In the genomic region with DNA sequence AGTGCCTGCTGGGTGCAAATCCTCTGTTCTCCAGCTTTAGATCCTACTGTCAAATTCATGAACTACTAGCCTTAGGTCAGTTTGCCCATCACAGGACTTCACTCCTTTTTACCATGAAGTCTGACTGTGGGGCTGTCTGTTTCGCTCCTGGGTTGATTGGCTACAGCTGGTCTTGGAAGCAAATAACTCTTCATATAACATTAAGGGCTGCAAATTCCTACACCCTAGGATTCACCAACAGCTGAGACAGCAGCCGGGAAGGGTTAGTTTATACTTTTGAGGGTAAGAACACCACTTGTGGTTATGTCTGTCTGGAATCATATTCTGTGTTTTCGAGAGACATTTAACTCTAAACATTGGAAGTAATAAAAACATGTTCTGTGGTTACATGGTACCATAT, we compare ENCODE assay signal across 19 cellular contexts. TPM values are rescaled to one million over a fixed set of nuclear protein-coding genes. Genes with fewer than 3 reads are reported as not detected.
A peak's percentile ranks its signal among the peaks of the same experiment; 100 is the strongest.
DNase-seq lines count a peak whose midpoint lies in the region; ATAC-seq and TF ChIP-seq lines count a peak whose summit lies in the region.
"Had no signal": no experiment of that assay in that cellular context is flagged by ENCODE, and none has a peak within 500 bp of the region (broad histone marks: within the 10 kb centered on the region; RNA-seq: fewer than 3 reads in every experiment).

No MANE protein-coding gene starts in this region.

- H3K27ac Mint-ChIP-seq in nephron = peak overlapping the region; percentile 91 to 98 (median 95)
- H3K27ac Mint-ChIP-seq: CD8-positive, alpha-beta T cell had no signal

- TF ChIP-seq EP300 in SK-N-SH (IDR thresholded peaks at IDR 0.05; ENCODE audit: borderline replicate concordance in 1 of 2, low read depth in 1 of 2, low read length in 1 of 2) = no peak
- no peak for TF ChIP-seq EP300 in esophagus muscularis mucosa (IDR thresholded peaks at IDR 0.05)

- H3K36me3 ChIP-seq in A673 (ENCODE audit: insufficient read depth, low read length, poor library complexity, severe bottlenecking) = no peaks in the 10 kb centered on the region
- H3K36me3 ChIP-seq in SK-N-SH (replicated peaks in 1 of 2; ENCODE audit: control insufficient read depth in 1 of 2, insufficient read depth in 2 of 2, low read length in 1 of 2) = no peaks in the 10 kb centered on the region
- H3K36me3 ChIP-seq in esophagus muscularis mucosa = peaks cover 0 to 3% (median 0%) of the 10 kb centered on the region in 4 donors
- no peaks in the 10 kb centered on the region for H3K36me3 ChIP-seq in left lung
- H3K36me3 ChIP-seq: BLaER1 had no signal

- H3K36me3 Mint-ChIP-seq in nephron (ENCODE audit: low read depth) = peaks cover 37% of the 10 kb centered on the region
- H3K36me3 Mint-ChIP-seq: CD8-positive, alpha-beta T cell had no signal

- POLR2A ChIA-PET in A673 (lab: Charles Lee; ENCODE audit: low non-redundant PET) (no interaction called here), SK-N-SH (lab: Yijun Ruan, JAX) (no interaction called here)

- CTCF ChIA-PET in A673 (lab: Charles Lee) = no interaction called here
- CTCF ChIA-PET in SK-N-SH (lab: Yijun Ruan, JAX) = no interaction called here

- H3K4me1 ChIP-seq in A673 (ENCODE audit: insufficient read depth, low read length, poor library complexity, severe bottlenecking) (peaks cover 15% of the 10 kb centered on the region), SK-N-SH (ENCODE audit: control insufficient read depth in 1 of 2, insufficient read depth in 2 of 2, low read depth in 1 of 2, low read length in 1 of 2) (peaks cover 0 to 2% of the 10 kb centered on the region in 2 experiments; a peak in 3 of 4 replicates), esophagus muscularis mucosa (no peaks in the 10 kb centered on the region), left lung (no peaks in the 10 kb centered on the region)
- H3K4me1 ChIP-seq: BLaER1 had no signal

- H3K27me3 ChIP-seq in A673 (replicated peaks; ENCODE audit: insufficient read depth, low read depth, low read length, poor library complexity) (no peaks in the 10 kb centered on the region), SK-N-SH (ENCODE audit: insufficient read depth) (no peaks in the 10 kb centered on the region), esophagus muscularis mucosa (no peaks in the 10 kb centered on the region), left lung (no peaks in the 10 kb centered on the region)
- H3K27me3 ChIP-seq: BLaER1 had no signal

- no peaks in the 10 kb centered on the region for H3K9me2 ChIP-seq in SK-N-SH

- peaks cover 51% of the 10 kb centered on the region for H3K4me1 Mint-ChIP-seq in nephron

- BruUV-seq in A673 (replicated peaks; lab: Mats Ljungman, UMichigan) = no TSS peak

- WGBS in SK-N-SH (ENCODE audit: low lambda C conversion rate) = 46% methylated on average over 3 of the region's 3 CpGs
- 72% methylated on average over 3 of the region's 3 CpGs for WGBS in esophagus muscularis mucosa

- no peak for TF ChIP-seq POLR2A in esophagus muscularis mucosa (IDR thresholded peaks at IDR 0.05; ENCODE audit: low read depth)

- TF ChIP-seq CTCF in A673 (conservative IDR thresholded peaks at IDR 0.05; ENCODE audit: low read depth, low read length) = no peak
- TF ChIP-seq CTCF in SK-N-SH (IDR thresholded peaks at IDR 0.05) = no peak
- TF ChIP-seq CTCF in esophagus muscularis mucosa (IDR thresholded peaks at IDR 0.05) = no peak
- TF ChIP-seq CTCF in nephron (IDR thresholded peaks at IDR 0.05; ENCODE audit: unreplicated experiment in 3 of 3) = no peak
- TF ChIP-seq CTCF in left lung (IDR thresholded peaks at IDR 0.05) = no peak

- peak overlapping the region in 2 of 3 experiments; percentile 40 to 57 for H3K4me3 Mint-ChIP-seq in nephron
- H3K4me3 Mint-ChIP-seq: CD8-positive, alpha-beta T cell had no signal

- peaks cover 13% of the 10 kb centered on the region for H3K9me3 Mint-ChIP-seq in nephron

- intact Hi-C loops in A673 (cut with micrococcal nuclease; ENCODE audit: unreplicated experiment) = no loop called here
- intact Hi-C loops in esophagus muscularis mucosa (cut with DNase I) = no loop called here
- intact Hi-C loops in left lung (cut with DNase I) = no loop called here

- no peak overlapping the region for H2AFZ ChIP-seq in SK-N-SH (ENCODE audit: low read depth)

- H3K27ac ChIP-seq in A673 (ENCODE audit: low read depth, low read length, poor library complexity, severe bottlenecking) (no peak overlapping the region), SK-N-SH (ENCODE audit: low read depth in 2 of 2, low read length in 1 of 2) (peak overlapping the region in 1 of 2 experiments; percentile 57; a peak in 3 of 4 replicates), esophagus muscularis mucosa (replicated peaks in 1 of 4) (no peak overlapping the region), left lung (no peak overlapping the region)
- H3K27ac ChIP-seq: BLaER1 had no signal

- DNase-seq in A673 (ENCODE audit: low spot score) (peak; percentile 17), SK-N-SH (no peak), esophagus muscularis mucosa (ENCODE audit: extremely low spot score) (peak; percentile 82), left lung (no peak), NCI-H2081 (lab: John Stamatoyannopoulos, UW) (no peak)
- no peak for DNase-seq in activated CD8-positive, alpha-beta memory T cell treated with anti-CD3 and anti-CD28 coated beads, Interleukin-2, amount 50 U/mL, for 48 hours
- DNase-seq in stimulated activated CD4-positive, alpha-beta T cell treated with anti-CD3 and anti-CD28 coated beads, Interleukin-2, amount 100 ng/mL, for 24 hours = no peak
- DNase-seq: 8988T; CD8-positive, alpha-beta T cell; DND-41; GF-D8; MV-4-11; NCI-H1436; NCI-H2029; NCI-H2171 treated with DMSO at 0.1 percent for 48 hours; NCI-H774 had no signal

- H3K4me3 ChIP-seq in A673 (ENCODE audit: low read depth, low read length, poor library complexity, severe bottlenecking) (no peak overlapping the region), SK-N-SH (ENCODE audit: low read depth in 2 of 2, low read length in 1 of 2) (no peak overlapping the region), esophagus muscularis mucosa (no peak overlapping the region), left lung (no peak overlapping the region)
- H3K4me3 ChIP-seq: BLaER1, K562 had no signal

- no peak overlapping the region for H3K9ac ChIP-seq in SK-N-SH
- H3K9ac ChIP-seq: BLaER1 had no signal

- H3F3A ChIP-seq in SK-N-SH (replicated peaks; ENCODE audit: insufficient read depth) = peaks cover 12% of the 10 kb centered on the region

- TF ChIP-seq RAD21 in SK-N-SH (IDR thresholded peaks at IDR 0.05; ENCODE audit: low read length) = no peak

- peaks cover 17% of the 10 kb centered on the region for H3K9me3 ChIP-seq in A673 (ENCODE audit: low read depth, low read length, poor library complexity, severe bottlenecking)
- H3K9me3 ChIP-seq in SK-N-SH = no peaks in the 10 kb centered on the region
- H3K9me3 ChIP-seq in esophagus muscularis mucosa = peaks cover 0 to 18% (median 14%) of the 10 kb centered on the region in 4 donors
- peaks cover 0 to 18% of the 10 kb centered on the region in 2 donors for H3K9me3 ChIP-seq in left lung

- H3K4me2 ChIP-seq in SK-N-SH = peak overlapping the region; percentile 36
- H3K4me2 ChIP-seq: BLaER1 had no signal

- H4K20me1 ChIP-seq in SK-N-SH (ENCODE audit: insufficient read depth) = no peaks in the 10 kb centered on the region
- H4K20me1 ChIP-seq: BLaER1 had no signal

- H3K79me2 ChIP-seq in SK-N-SH (ENCODE audit: insufficient read depth) = no peaks in the 10 kb centered on the region

- no peaks in the 10 kb centered on the region for H3K27me3 Mint-ChIP-seq in nephron (ENCODE audit: low read depth)

- no peak for ATAC-seq in left lung
- ATAC-seq: CD8-positive, alpha-beta T cell; K562 had no signal

TF ChIP-seq in SK-N-SH, 30 proteins besides CTCF, POLR2A, EP300 and RAD21:
- peak; percentile 28; the same call in 1 of the 2 replicates for TF ChIP-seq TCF12 (IDR thresholded peaks at IDR 0.05)
- TF ChIP-seq RFX5 (IDR thresholded peaks at IDR 0.05; ENCODE audit: low read length) = no peak
- TF ChIP-seq TAF1 (IDR thresholded peaks at IDR 0.05; ENCODE audit: borderline replicate concordance, low read depth, low read length) = no peak
- no peak for TF ChIP-seq MXI1 (IDR thresholded peaks at IDR 0.05; ENCODE audit: low read depth, low read length)
- TF ChIP-seq, protein P1, sequence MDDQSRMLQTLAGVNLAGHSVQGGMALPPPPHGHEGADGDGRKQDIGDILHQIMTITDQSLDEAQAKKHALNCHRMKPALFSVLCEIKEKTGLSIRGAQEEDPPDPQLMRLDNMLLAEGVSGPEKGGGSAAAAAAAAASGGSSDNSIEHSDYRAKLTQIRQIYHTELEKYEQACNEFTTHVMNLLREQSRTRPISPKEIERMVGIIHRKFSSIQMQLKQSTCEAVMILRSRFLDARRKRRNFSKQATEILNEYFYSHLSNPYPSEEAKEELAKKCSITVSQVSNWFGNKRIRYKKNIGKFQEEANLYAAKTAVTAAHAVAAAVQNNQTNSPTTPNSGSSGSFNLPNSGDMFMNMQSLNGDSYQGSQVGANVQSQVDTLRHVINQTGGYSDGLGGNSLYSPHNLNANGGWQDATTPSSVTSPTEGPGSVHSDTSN (IDR thresholded peaks at IDR 0.05) = 0 out of 2 replicates have a peak, but pooled peaks have one; percentile 8
- TF ChIP-seq, protein P2, sequence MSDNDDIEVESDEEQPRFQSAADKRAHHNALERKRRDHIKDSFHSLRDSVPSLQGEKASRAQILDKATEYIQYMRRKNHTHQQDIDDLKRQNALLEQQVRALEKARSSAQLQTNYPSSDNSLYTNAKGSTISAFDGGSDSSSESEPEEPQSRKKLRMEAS (IDR thresholded peaks at IDR 0.05; ENCODE audit: low read depth) = no peak
- TF ChIP-seq FOXJ3 (CRISPR knock-in tag; IDR thresholded peaks at IDR 0.05) = no peak
- TF ChIP-seq RXRA (IDR thresholded peaks at IDR 0.05; ENCODE audit: borderline replicate concordance, low read depth) = no peak

RNA-seq across cellular contexts. Expression of a gene that starts 55.9 kb away (rescaled TPM):
- 76.2 and 94.1 TPM in 2 replicates for total RNA-seq in A673 (2021)
- polyA plus RNA-seq in SK-N-SH (2012; rRNA removed) = 4.2 and 7.2 TPM in 2 replicates
- 4.4 and 5.3 TPM in 2 replicates for polyA plus RNA-seq in SK-N-SH (2012; cell fraction: cytosol; rRNA removed)
- polyA plus RNA-seq in SK-N-SH (2012; cell fraction: nucleus; rRNA removed) = 15.2 and 19.9 TPM in 2 replicates
- 10 to 100 TPM; 10.1 to 15.9 (median 12.5) TPM for total RNA-seq in esophagus muscularis mucosa
- 10 to 100 TPM; 28.3 to 33.6 TPM for total RNA-seq in left lung
- polyA plus RNA-seq: K562 had no signal

Comparison
In these comparisons a context has a peak if more than half of its experiments do, and no peak if none do; other contexts are left out.
1. DNase-seq: peak in A673 (single experiment) and esophagus muscularis mucosa (single experiment); none in SK-N-SH (single experiment), activated CD8-positive, alpha-beta memory T cell treated with anti-CD3 and anti-CD28 coated beads, Interleukin-2, amount 50 U/mL, for 48 hours (single experiment), left lung (0 of 2), NCI-H2081 (0 of 2) and stimulated activated CD4-positive, alpha-beta T cell treated with anti-CD3 and anti-CD28 coated beads, Interleukin-2, amount 100 ng/mL, for 24 hours (0 of 2).